ENCODE assay signal across 8 cellular contexts in genomic region chr16:8572919-8573724, GRCh38. TPM values are rescaled to one million over a fixed set of nuclear protein-coding genes. Genes with fewer than 3 reads are reported as not detected.
A peak's percentile ranks its signal among the peaks of the same experiment; 100 is the strongest.
DNase-seq lines count a peak whose midpoint lies in the region; ATAC-seq, FAIRE-seq and TF ChIP-seq lines count a peak whose summit lies in the region.

No MANE protein-coding gene starts in this region.

- peak overlapping the region; percentile 49 for H2AFZ ChIP-seq in astrocyte (ENCODE audit: low read depth, low read length)

- H3K27ac ChIP-seq in astrocyte (ENCODE audit: low read depth, low read length), result no peak overlapping the region
- no peak overlapping the region for H3K27ac ChIP-seq in right lobe of liver

- peak; percentile 54 for TF ChIP-seq CTCF in LNCAP (IDR thresholded peaks at IDR 0.05)
- TF ChIP-seq CTCF in astrocyte (IDR thresholded peaks at IDR 0.05; ENCODE audit: insufficient read depth, low read depth, low read length), result peak; percentile 45
- peak; percentile 41 to 50 (median 49) for TF ChIP-seq CTCF in right lobe of liver (IDR thresholded peaks at IDR 0.05)

- DNase-seq in NCI-H1694 (lab: John Stamatoyannopoulos, UW) (peak; percentile 10), NCI-H1694 treated with DMSO at 0.1 percent for 48 hours (lab: John Stamatoyannopoulos, UW) (no peak), astrocyte (ENCODE audit: low read depth) (peak; percentile 12), right lobe of liver (no peak), COR-L47 (lab: John Stamatoyannopoulos, UW) (no peak)

- FAIRE-seq in astrocyte (lab: Jason Lieb, UNC), result no peak

- no peak overlapping the region for H3K9ac ChIP-seq in astrocyte (ENCODE audit: low read length)

- no peaks in the 10 kb centered on the region for H3K27me3 Mint-ChIP-seq in astrocyte (ENCODE audit: low read depth, unreplicated experiment)

- H3K4me1 ChIP-seq in astrocyte (ENCODE audit: insufficient read depth, low read length) (peaks cover 10% of the 10 kb centered on the region), right lobe of liver (no peaks in the 10 kb centered on the region)

- H3K4me1 Mint-ChIP-seq in astrocyte (ENCODE audit: low read depth, unreplicated experiment), result peaks cover 13% of the 10 kb centered on the region

- no peaks in the 10 kb centered on the region for H4K20me1 ChIP-seq in astrocyte (ENCODE audit: insufficient read depth, low read length)

- H3K4me3 ChIP-seq in astrocyte (ENCODE audit: insufficient read depth, low read depth, low read length) (no peak overlapping the region), right lobe of liver (no peak overlapping the region)

- no peaks in the 10 kb centered on the region for H3K9me3 Mint-ChIP-seq in astrocyte (ENCODE audit: unreplicated experiment)

- TF ChIP-seq POLR2A in right lobe of liver (IDR thresholded peaks at IDR 0.05), result no peak

- H3K27me3 ChIP-seq in astrocyte (ENCODE audit: insufficient read depth, low read length), result peaks cover 15% of the 10 kb centered on the region
- H3K27me3 ChIP-seq in right lobe of liver, result no peaks in the 10 kb centered on the region

- H3K79me2 ChIP-seq in astrocyte (ENCODE audit: insufficient read depth, low read length), result no peaks in the 10 kb centered on the region

- peak; percentile 38 to 71 (median 66) for ATAC-seq in right lobe of liver
- no peak for ATAC-seq in HG03175 (IDR thresholded peaks at IDR 0.05; ENCODE audit: unreplicated experiment)
- no peak for ATAC-seq in HG03442 (IDR thresholded peaks at IDR 0.05; ENCODE audit: unreplicated experiment)

- intact Hi-C loops in right lobe of liver (cut with DNase I), result loop anchor here in 1 of 2 donors (10.0 kb wide), 1 partner anchor 62 kb away; no protein-coding TSS in a partner anchor

- H3K9me3 ChIP-seq in astrocyte (ENCODE audit: insufficient read depth, low read depth, low read length) (no peaks in the 10 kb centered on the region), right lobe of liver (no peaks in the 10 kb centered on the region)

- 28% methylated on average over 7 of the region's 7 CpGs for WGBS in right lobe of liver (ENCODE audit: insufficient coverage, low coverage, low lambda C conversion rate, missing lambda C conversion rate)

- H3K4me2 ChIP-seq in astrocyte (ENCODE audit: low read length), result no peak overlapping the region

- no peak overlapping the region for H3K4me3 Mint-ChIP-seq in astrocyte (ENCODE audit: unreplicated experiment)

- H3K36me3 ChIP-seq in astrocyte (ENCODE audit: insufficient read depth, low read length) (no peaks in the 10 kb centered on the region), right lobe of liver (no peaks in the 10 kb centered on the region)

- H3K36me3 Mint-ChIP-seq in astrocyte (ENCODE audit: low read depth, unreplicated experiment), result no peaks in the 10 kb centered on the region

- H3K27ac Mint-ChIP-seq in astrocyte (ENCODE audit: unreplicated experiment), result peak overlapping the region; percentile 93

RNA-seq across cellular contexts. Expression of gene TMEM114, which starts 17.2 kb away (rescaled TPM):
- total RNA-seq in astrocyte, result not detected in 2 replicates
- total RNA-seq in right lobe of liver, result not detected

RNA-seq across cellular contexts. Expression of gene METTL22, which starts 48.4 kb away (rescaled TPM):
- total RNA-seq in astrocyte (33.0 and 37.7 TPM in 2 replicates), right lobe of liver (10 to 100 TPM; 11.3 to 15.2 (median 13.7) TPM)

Comparison
In these comparisons a context has a peak if more than half of its experiments do, and no peak if none do; other contexts are left out.
1. DNase-seq: peak in NCI-H1694 (single experiment) and astrocyte (single experiment); none in NCI-H1694 treated with DMSO at 0.1 percent for 48 hours (single experiment), right lobe of liver (0 of 3) and COR-L47 (single experiment).
2. ATAC-seq: peak in right lobe of liver (4 of 4); none in HG03175 (single experiment) and HG03442 (single experiment).
3. Peak in every context shown above with its lines, with median percentiles within 50 percentile points of each other: CTCF ChIP-seq.